Comparison of ENCODE assay signal across 8 cellular contexts in the genomic region with DNA sequence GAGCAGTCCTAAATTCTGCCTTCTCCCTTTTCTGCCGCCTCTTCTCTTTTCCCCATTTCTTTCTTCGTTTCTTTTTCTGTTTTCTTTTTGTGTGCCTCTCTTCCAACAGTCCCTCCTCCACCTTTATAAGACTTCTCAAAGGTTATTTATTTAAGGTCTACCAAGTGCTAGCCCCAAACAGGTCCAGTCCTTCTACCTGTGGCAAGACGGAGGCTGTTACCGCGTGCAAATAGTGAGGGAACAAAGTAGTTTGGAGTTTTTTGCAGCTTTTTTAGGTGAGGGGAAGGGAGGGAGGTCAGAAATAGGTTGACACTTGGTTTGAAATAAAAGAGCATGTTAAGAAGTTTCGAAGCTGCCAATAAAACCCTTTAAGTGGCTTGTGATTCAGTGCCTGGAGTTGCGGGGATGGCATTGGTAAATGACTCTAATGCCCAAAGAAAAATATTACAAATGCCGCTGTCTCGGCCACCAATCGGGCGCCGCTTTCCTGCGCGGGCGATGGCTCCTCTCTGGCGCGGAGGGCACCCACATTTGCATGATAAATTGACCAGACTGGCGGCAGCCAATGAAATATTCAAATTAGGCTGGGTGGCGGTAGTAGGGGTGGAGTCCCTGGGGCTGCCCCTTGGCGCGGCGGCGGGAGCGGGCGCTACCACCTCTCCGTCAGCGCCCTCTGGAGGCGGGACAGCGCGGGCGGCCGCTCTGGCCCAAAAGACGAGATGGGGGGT. TPM values are rescaled to one million over a fixed set of nuclear protein-coding genes. Genes with fewer than 3 reads are reported as not detected.
DNase-seq lines count a peak whose midpoint lies in the region; ATAC-seq, FAIRE-seq and TF ChIP-seq lines count a peak whose summit lies in the region.

No MANE protein-coding gene starts in this region.

- peaks cover 24 to 50% of the 10 kb centered on the region in 2 experiments for H3K27me3 ChIP-seq in K562 (ENCODE audit: control insufficient read depth in 2 of 2, insufficient read depth in 2 of 2, low read length in 2 of 2)
- peaks cover 0 to 8% of the 10 kb centered on the region in 2 donors for H3K27me3 ChIP-seq in right lobe of liver
- no peaks in the 10 kb centered on the region for H3K27me3 ChIP-seq in thyroid gland
- H3K27me3 ChIP-seq in sigmoid colon = no peaks in the 10 kb centered on the region

- H3K27ac ChIP-seq in K562 (ENCODE audit: extremely low read depth, low read depth, low read length) (no peak overlapping the region), right lobe of liver (no peak overlapping the region), thyroid gland (no peak overlapping the region), sigmoid colon (no peak overlapping the region)

- no peaks in the 10 kb centered on the region for H3K9me1 ChIP-seq in K562 (ENCODE audit: control insufficient read depth, insufficient read depth, low read length)

- DNase-seq in SIG-M5 treated with dmso at 0.1 percent for 504 hours (lab: John Stamatoyannopoulos, UW; ENCODE audit: unreplicated experiment) (peak; percentile 14), SIG-M5 (lab: John Stamatoyannopoulos, UW) (no peak), K562 (ENCODE audit: extremely low read depth in 1 of 4, low spot score in 3 of 4) (peak; percentile 52 to 74 (median 72)), right lobe of liver (peak in 1 of 3 donors; percentile 54), thyroid gland (peak; percentile 67 to 71), GM10266 (ENCODE audit: extremely low spot score) (no peak), sigmoid colon (no peak)

- peak; percentile 41 to 51 for TF ChIP-seq RAD21 in K562 (CRISPR knock-in tag; conservative IDR thresholded peaks at IDR 0.05 in 1 of 2, IDR thresholded peaks at IDR 0.05 in 1 of 2)

- no peak for TF ChIP-seq POLR2A in K562 (conservative IDR thresholded peaks at IDR 0.05)
- no peak for TF ChIP-seq POLR2A in right lobe of liver (IDR thresholded peaks at IDR 0.05)
- TF ChIP-seq POLR2A in thyroid gland (IDR thresholded peaks at IDR 0.05) = peak in 1 of 2 donors; percentile 28
- TF ChIP-seq POLR2A in sigmoid colon (IDR thresholded peaks at IDR 0.05) = no peak

- peak; percentile 90 for ATAC-seq in K562
- peak; percentile 65 to 82 (median 76) for ATAC-seq in right lobe of liver
- no peak for ATAC-seq in HG02571 (IDR thresholded peaks at IDR 0.05; ENCODE audit: unreplicated experiment)

- H3K36me3 ChIP-seq in K562 (ENCODE audit: control insufficient read depth, insufficient read depth, low read length) (no peaks in the 10 kb centered on the region), right lobe of liver (no peaks in the 10 kb centered on the region), thyroid gland (no peaks in the 10 kb centered on the region), sigmoid colon (no peaks in the 10 kb centered on the region)

- no peak overlapping the region for H2AFZ ChIP-seq in K562 (ENCODE audit: low read depth, low read length)

- in situ Hi-C loops in K562 (cut with MboI) = no loop called here

- no peak for FAIRE-seq in K562 (lab: Jason Lieb, UNC)

- BruUV-seq in K562 (replicated peaks; lab: Mats Ljungman, UMichigan) = no TSS peak

- H3K79me2 ChIP-seq in K562 (ENCODE audit: control insufficient read depth, insufficient read depth, low read length) = no peaks in the 10 kb centered on the region

- CTCF ChIA-PET in K562 (lab: Yijun Ruan, JAX; ENCODE audit: low intra/inter-chr PET ratio) = interaction anchor here (0.7 kb wide), 1 partner anchor 247 kb away, joined by 4 read pairs; no protein-coding TSS in a partner anchor

- TF ChIP-seq EP300 in K562 (IDR thresholded peaks at IDR 0.05; ENCODE audit: low read length) (no peak), sigmoid colon (IDR thresholded peaks at IDR 0.05) (no peak)

- no peak overlapping the region for H3K4me2 ChIP-seq in K562 (ENCODE audit: insufficient read depth, low read length)

- no peak overlapping the region for H3K4me3 ChIP-seq in K562
- no peak overlapping the region for H3K4me3 ChIP-seq in right lobe of liver
- no peak overlapping the region for H3K4me3 ChIP-seq in thyroid gland (replicated peaks in 1 of 3)
- no peak overlapping the region for H3K4me3 ChIP-seq in sigmoid colon

- H3K4me1 ChIP-seq in K562 (replicated peaks in 1 of 2; ENCODE audit: control insufficient read depth in 2 of 2, insufficient read depth in 2 of 2, low read length in 2 of 2) = peaks cover 0 to 3% of the 10 kb centered on the region in 2 experiments; a peak in 2 of 5 replicates
- H3K4me1 ChIP-seq in right lobe of liver = peaks cover 0 to 2% (median 0%) of the 10 kb centered on the region in 4 donors
- H3K4me1 ChIP-seq in thyroid gland = peaks cover 10 to 11% of the 10 kb centered on the region in 2 donors
- peaks cover 0 to 14% (median 11%) of the 10 kb centered on the region in 4 donors for H3K4me1 ChIP-seq in sigmoid colon

- H3K9me3 ChIP-seq in K562 (replicated peaks; ENCODE audit: control insufficient read depth, insufficient read depth, low read depth, low read length) (no peaks in the 10 kb centered on the region), right lobe of liver (no peaks in the 10 kb centered on the region), thyroid gland (no peaks in the 10 kb centered on the region), sigmoid colon (no peaks in the 10 kb centered on the region)

- WGBS in K562 (ENCODE audit: insufficient coverage, low coverage, missing lambda C conversion rate) = 8% methylated on average over 31 of the region's 33 CpGs
- WGBS in right lobe of liver (ENCODE audit: insufficient coverage, low coverage, low lambda C conversion rate, missing lambda C conversion rate) = 20% methylated on average over 22 of the region's 33 CpGs
- 18 to 19% methylated on average over 24 to 26 of the region's 33 CpGs for WGBS in thyroid gland, 2 donors
- 19% methylated on average over 33 of the region's 33 CpGs for WGBS in sigmoid colon, 2 donors

- no peak overlapping the region for H3K9ac ChIP-seq in K562 (ENCODE audit: insufficient read depth in 1 of 2, low read depth in 2 of 2, low read length in 2 of 2)

- TF ChIP-seq CTCF in K562 (IDR thresholded peaks at IDR 0.05 in 2 of 3, conservative IDR thresholded peaks at IDR 0.05 in 1 of 3; ENCODE audit: insufficient read depth in 2 of 3, low read depth in 1 of 3, low read length in 3 of 3) (peak; percentile 39 to 69 (median 56); a peak in 5 of 6 replicates), right lobe of liver (IDR thresholded peaks at IDR 0.05) (peak; percentile 35 to 56 (median 43)), thyroid gland (IDR thresholded peaks at IDR 0.05) (peak in 5 of 6 experiments; percentile 33 to 73 (median 55)), GM10266 (IDR thresholded peaks at IDR 0.05; ENCODE audit: control insufficient read depth, insufficient read depth, low read depth, missing control alignments) (no peak), sigmoid colon (IDR thresholded peaks at IDR 0.05) (peak in 2 of 4 experiments; percentile 27 to 52)

- H4K20me1 ChIP-seq in K562 (replicated peaks; ENCODE audit: control insufficient read depth, insufficient read depth, low read length) = no peaks in the 10 kb centered on the region

- POLR2A ChIA-PET in K562 (lab: Yijun Ruan, JAX) = no interaction called here

- intact Hi-C loops in K562 (cut with micrococcal nuclease) (no loop called here), right lobe of liver (cut with DNase I) (no loop called here), thyroid gland (cut with DNase I) (no loop called here), sigmoid colon (cut with DNase I) (loop anchor here (5.0 to 10.0 kb wide), 2 partner anchors 569 to 988 kb away; a partner anchor contains a TSS)

TF ChIP-seq in K562, 482 proteins besides CTCF, POLR2A, EP300 and RAD21 (continues in another document):
- peak; percentile 39; the same call in 1 of the 2 replicates for TF ChIP-seq SMC3 (conservative IDR thresholded peaks at IDR 0.05; ENCODE audit: insufficient read depth, low read depth, low read length)
- no peak for TF ChIP-seq LEF1 (IDR thresholded peaks at IDR 0.05)
- no peak for TF ChIP-seq TAF7 (tag; IDR thresholded peaks at IDR 0.05)

RNA-seq across cellular contexts. Expression of a gene that starts 7.5 kb away (rescaled TPM):
- total RNA-seq in K562 (2011; cell fraction: chromatin; rRNA removed; ENCODE audit: low replicate concordance) = 0.12 and 0.67 TPM in 2 replicates
- total RNA-seq in K562 (2011; cell fraction: nucleolus; rRNA removed) = 0.50 TPM in 1 of 2 replicates, not detected in the other
- total RNA-seq in K562 (2011; cell fraction: nucleoplasm; rRNA removed) = 0.07 and 0.23 TPM in 2 replicates
- 0.04 TPM in 1 of 2 replicates, not detected in the other for total RNA-seq in K562 (2014; rRNA removed)
- not detected in 2 replicates for total RNA-seq in K562 (2014; rRNA removed; fragmentation: Illumina TruSeq; extraction: Trizol)
- total RNA-seq in K562 (2015; rRNA removed; fragmentation: Illumina TruSeq; extraction: Trizol) = not detected in 2 replicates
- 0.07 and 0.13 TPM in 2 replicates for total RNA-seq in K562 (2021)
- polyA plus RNA-seq in K562 (2011; rRNA removed) = 0.03 and 0.05 TPM in 2 replicates
- 0.01 and 0.03 TPM in 2 replicates for polyA plus RNA-seq in K562 (2011; cell fraction: cytosol; rRNA removed)
- polyA plus RNA-seq in K562 (2011; cell fraction: nucleus; rRNA removed) = 0.04 and 0.24 TPM in 2 replicates
- polyA plus RNA-seq in K562 (2012) = 0.07 and 0.29 TPM in 2 replicates
- 0.04 and 0.07 TPM in 2 replicates for polyA plus RNA-seq in K562 (2014; fragmentation: Illumina TruSeq; extraction: Trizol)
- polyA plus RNA-seq in K562 (2014; fragmentation: Nextera tagmentation; extraction: Ambion mirVana) = under 1 TPM in 1 of 2 experiments, not detected in 1; 0.03 TPM
- polyA plus RNA-seq in K562 (2014; rRNA removed) = 0.03 TPM in 1 of 2 replicates, not detected in the other
- polyA minus RNA-seq in K562 (2011; rRNA and poly(A)+ RNA removed) = 0.12 TPM in 1 of 2 replicates, not detected in the other
- polyA minus RNA-seq in K562 (2011; cell fraction: cytosol; rRNA and poly(A)+ RNA removed) = not detected in 2 replicates
- polyA minus RNA-seq in K562 (2011; cell fraction: nucleus; rRNA and poly(A)+ RNA removed) = under 0.01 TPM in 2 replicates
- 1 to 10 TPM; 1.2 to 1.6 (median 1.3) TPM for total RNA-seq in right lobe of liver
- 10 to 100 TPM; 15.0 to 18.8 (median 18.1) TPM for total RNA-seq in thyroid gland
- total RNA-seq in sigmoid colon = 10 to 100 TPM; 16.1 to 27.7 (median 21.2) TPM
- 1 to 10 TPM in 2 of 3 donors, under 1 TPM in 1; 0.46 to 2.6 (median 1.2) TPM for polyA plus RNA-seq in sigmoid colon

Comparison
In these comparisons a context has a peak if more than half of its experiments do, and no peak if none do; other contexts are left out.
1. DNase-seq: peak in SIG-M5 treated with dmso at 0.1 percent for 504 hours (single experiment), K562 (4 of 4) and thyroid gland (2 of 2); none in SIG-M5 (single experiment), GM10266 (single experiment) and sigmoid colon (single experiment).
2. RNA of a gene that starts 7.5 kb away (total RNA-seq): 16.1 to 27.7 TPM in sigmoid colon and 15.0 to 18.8 TPM in thyroid gland; 1.2 to 1.6 TPM in right lobe of liver and 0.04 to 0.67 TPM in K562; every median in the first group is over 4 times any median in the second.